ENCODE assay signal across 8 cellular contexts in genomic region chr20:32110173-32110704, GRCh38. TPM values are rescaled to one million over a fixed set of nuclear protein-coding genes. Genes with fewer than 3 reads are reported as not detected.
DNase-seq lines count a peak whose midpoint lies in the region; ATAC-seq, FAIRE-seq and TF ChIP-seq lines count a peak whose summit lies in the region.

No MANE protein-coding gene starts in this region.

- H4K5ac ChIP-seq in H9 (ENCODE audit: insufficient read length, low read depth, low read length) = no peak overlapping the region

- H3T11ph ChIP-seq in H9 (ENCODE audit: low read length) = no peak overlapping the region

- TF ChIP-seq EP300 in A549 (IDR thresholded peaks at IDR 0.05) = no peak

- peak overlapping the region; percentile 100 for H3K27ac Mint-ChIP-seq in H9
- H3K27ac Mint-ChIP-seq in activated T-helper 1 cell treated with anti-CD3 and anti-CD28 coated beads, Interleukin-12 subunit alpha, Interleukin-12 subunit beta, Interleukin-2, Interleukin-4 antibody, amounts not matched to agents 30 ng/mL and 10 ng/mL and 1 ng/mL, durations not matched to agents 14 hours and 24 hours and 36 hours = peak overlapping the region; percentile 99

- no peak overlapping the region for H3K4ac ChIP-seq in H9 (ENCODE audit: low read depth, low read length)

- no peak overlapping the region for H4K91ac ChIP-seq in H9 (ENCODE audit: insufficient read length, low read depth, low read length)

- peak overlapping the region; percentile 99 for H3K4me3 Mint-ChIP-seq in H9
- H3K4me3 Mint-ChIP-seq in activated T-helper 1 cell treated with anti-CD3 and anti-CD28 coated beads, Interleukin-12 subunit alpha, Interleukin-12 subunit beta, Interleukin-2, Interleukin-4 antibody, amounts not matched to agents 30 ng/mL and 10 ng/mL and 1 ng/mL, durations not matched to agents 14 hours and 24 hours and 36 hours = peak overlapping the region; percentile 92

- H2BK12ac ChIP-seq in H9 (ENCODE audit: insufficient read length, low read depth, low read length) = no peak overlapping the region

- H4K8ac ChIP-seq in H9 (replicated peaks; ENCODE audit: insufficient read length, low read depth, low read length) = no peak overlapping the region

- H3K9ac ChIP-seq in H9 (ENCODE audit: extremely low read depth, insufficient read length, low read length) = peak overlapping the region; percentile 87

- no peak overlapping the region for H2AFZ ChIP-seq in H9 (ENCODE audit: low read length)

- intact Hi-C loops in activated T-helper 1 cell treated with anti-CD3 and anti-CD28 coated beads, Interleukin-12 subunit alpha, Interleukin-12 subunit beta, Interleukin-2, Interleukin-4 antibody, amounts not matched to agents 30 ng/mL and 10 ng/mL and 1 ng/mL, durations not matched to agents 14 hours and 24 hours and 36 hours (cut with micrococcal nuclease) = no loop called here
- intact Hi-C loops in testis (cut with DNase I; ENCODE audit: low total_unique reads) = no loop called here

- FAIRE-seq in A549 (lab: Jason Lieb, UNC) = no peak

- H3K4me1 ChIP-seq in A549 = peaks cover 10% of the 10 kb centered on the region; the same call in 2 of the 3 replicates
- H3K4me1 ChIP-seq in H9 (ENCODE audit: insufficient read depth, low read length) = 0 out of 2 replicates have a peak, but pooled peaks cover 3% of the 10 kb centered on the region
- peaks cover 12% of the 10 kb centered on the region for H3K4me1 ChIP-seq in testis

- H2AK5ac ChIP-seq in H9 (ENCODE audit: insufficient read length, low read length) = no peak overlapping the region

- H3K4me2 ChIP-seq in A549 = peak overlapping the region; percentile 93
- H3K4me2 ChIP-seq in H9 (ENCODE audit: insufficient read depth, insufficient read length, low read length) = peak overlapping the region; percentile 36

- H2BK5ac ChIP-seq in H9 (ENCODE audit: insufficient read length, low read length) = no peak overlapping the region

- H3K23ac ChIP-seq in H9 (ENCODE audit: insufficient read length, low read depth, low read length) = no peak overlapping the region

- H3K9me3 Mint-ChIP-seq in H9 = no peaks in the 10 kb centered on the region
- no peaks in the 10 kb centered on the region for H3K9me3 Mint-ChIP-seq in activated T-helper 1 cell treated with anti-CD3 and anti-CD28 coated beads, Interleukin-12 subunit alpha, Interleukin-12 subunit beta, Interleukin-2, Interleukin-4 antibody, amounts not matched to agents 30 ng/mL and 10 ng/mL and 1 ng/mL, durations not matched to agents 14 hours and 24 hours and 36 hours

- no peaks in the 10 kb centered on the region for H3K27me3 ChIP-seq in H9 (ENCODE audit: insufficient read depth, low read length)
- H3K27me3 ChIP-seq in testis = no peaks in the 10 kb centered on the region

- H3K9me3 ChIP-seq in A549 (no peaks in the 10 kb centered on the region), H9 (ENCODE audit: control insufficient read depth, low read depth, low read length) (no peaks in the 10 kb centered on the region), testis (no peaks in the 10 kb centered on the region)

- H2BK120ac ChIP-seq in H9 (ENCODE audit: low read depth, low read length, poor library complexity, severe bottlenecking) = no peak overlapping the region

- H3K27ac ChIP-seq in A549 (peak overlapping the region; percentile 98 to 99), H9 (ENCODE audit: insufficient read length, low read depth, low read length) (no peak overlapping the region), testis (peak overlapping the region; percentile 96 to 99)

- peaks cover 0 to 10% (median 6%) of the 10 kb centered on the region in 3 experiments; a peak in 5 of 7 replicates for H3K36me3 Mint-ChIP-seq in H9 (ENCODE audit: insufficient read depth in 1 of 3, low read depth in 3 of 3)
- H3K36me3 Mint-ChIP-seq in activated T-helper 1 cell treated with anti-CD3 and anti-CD28 coated beads, Interleukin-12 subunit alpha, Interleukin-12 subunit beta, Interleukin-2, Interleukin-4 antibody, amounts not matched to agents 30 ng/mL and 10 ng/mL and 1 ng/mL, durations not matched to agents 14 hours and 24 hours and 36 hours (ENCODE audit: low read depth) = peaks cover 8% of the 10 kb centered on the region

- ATAC-seq in A549 = no peak
- ATAC-seq in GM18861 (IDR thresholded peaks at IDR 0.05; ENCODE audit: unreplicated experiment) = no peak
- no peak for ATAC-seq in HG03139 (IDR thresholded peaks at IDR 0.05; ENCODE audit: unreplicated experiment)

- WGBS in A549 (ENCODE audit: missing lambda C conversion rate) = 4% methylated on average over 8 of the region's 8 CpGs
- no CpG with 5 or more reads among the region's 8 CpGs for WGBS in H9 (ENCODE audit: extremely low coverage, insufficient read length, low lambda C conversion rate)
- WGBS in testis, 2 donors = 1 to 4% methylated on average over 8 of the region's 8 CpGs

- DNase-seq in A549 (ENCODE audit: low read depth in 1 of 2, low spot score in 1 of 2) (no peak), H9 (no peak), islet precursor cell (peak; percentile 28), testis (no peak), retina (no peak)
- no peak for DNase-seq in activated T-helper 1 cell treated with anti-CD3 and anti-CD28 coated beads, Interleukin-12 subunit alpha, Interleukin-12 subunit beta, Interleukin-2, Interleukin-4 antibody, amounts not matched to agents 30 ng/mL and 10 ng/mL and 1 ng/mL, durations not matched to agents 14 hours and 24 hours and 36 hours (ENCODE audit: low spot score)

- H3K36me3 ChIP-seq in testis (ENCODE audit: low read depth, missing control alignments) = no peaks in the 10 kb centered on the region

- no peak for TF ChIP-seq RAD21 in A549 (conservative IDR thresholded peaks at IDR 0.05 in 1 of 2, IDR thresholded peaks at IDR 0.05 in 1 of 2)

- peaks cover 6% of the 10 kb centered on the region; the same call in 1 of the 2 replicates for H3K79me2 ChIP-seq in H9 (ENCODE audit: insufficient read depth, low read length)

- POLR2A ChIA-PET in A549 (lab: Yijun Ruan, JAX) = interaction anchor here (1.3 kb wide), 1 partner anchor 230 kb away, joined by 3 read pairs; no protein-coding TSS in a partner anchor

- no peak overlapping the region for H3K56ac ChIP-seq in H9 (ENCODE audit: insufficient read length, low read depth, low read length)

- H3K14ac ChIP-seq in H9 (ENCODE audit: insufficient read depth, low read length) = peak overlapping the region; percentile 99; the same call in 1 of the 2 replicates

- H2BK20ac ChIP-seq in H9 (ENCODE audit: low read depth, low read length, poor library complexity, severe bottlenecking) = no peak overlapping the region

- TF ChIP-seq POLR2A in A549 (IDR thresholded peaks at IDR 0.05; ENCODE audit: low read length) (no peak), testis (IDR thresholded peaks at IDR 0.05) (no peak)

- H3K4me1 Mint-ChIP-seq in H9 = peaks cover 13 to 15% of the 10 kb centered on the region in 2 experiments
- peaks cover 35% of the 10 kb centered on the region for H3K4me1 Mint-ChIP-seq in activated T-helper 1 cell treated with anti-CD3 and anti-CD28 coated beads, Interleukin-12 subunit alpha, Interleukin-12 subunit beta, Interleukin-2, Interleukin-4 antibody, amounts not matched to agents 30 ng/mL and 10 ng/mL and 1 ng/mL, durations not matched to agents 14 hours and 24 hours and 36 hours (ENCODE audit: low read depth)

- no peaks in the 10 kb centered on the region for H4K20me1 ChIP-seq in H9 (ENCODE audit: control insufficient read depth, insufficient read depth, insufficient read length)

- CTCF ChIA-PET in A549 (lab: Yijun Ruan, JAX) = interaction anchor here (0.9 to 1.9 kb wide), 4 partner anchors 9 to 31 kb away, joined by 4 to 5 read pairs (median 4); no protein-coding TSS in a partner anchor

- H3K4me3 ChIP-seq in A549 (peak overlapping the region; percentile 78), testis (peak overlapping the region; percentile 90 to 97)

- peaks cover 2% of the 10 kb centered on the region; the same call in 1 of the 2 replicates for H3K27me3 Mint-ChIP-seq in H9 (ENCODE audit: low read depth)
- H3K27me3 Mint-ChIP-seq in activated T-helper 1 cell treated with anti-CD3 and anti-CD28 coated beads, Interleukin-12 subunit alpha, Interleukin-12 subunit beta, Interleukin-2, Interleukin-4 antibody, amounts not matched to agents 30 ng/mL and 10 ng/mL and 1 ng/mL, durations not matched to agents 14 hours and 24 hours and 36 hours (ENCODE audit: insufficient read depth) = peaks cover 2% of the 10 kb centered on the region

- no peaks in the 10 kb centered on the region for H3K79me1 ChIP-seq in H9 (ENCODE audit: insufficient read depth, low read depth, low read length, poor library complexity, severe bottlenecking)

- no peak overlapping the region for H2BK15ac ChIP-seq in H9 (ENCODE audit: low read depth, low read length)

- TF ChIP-seq CTCF in A549 (IDR thresholded peaks at IDR 0.05) = no peak
- TF ChIP-seq CTCF in H9 (conservative IDR thresholded peaks at IDR 0.05) = no peak
- TF ChIP-seq CTCF in testis (IDR thresholded peaks at IDR 0.05) = no peak

- peaks cover 6% of the 10 kb centered on the region for H3K23me2 ChIP-seq in H9 (ENCODE audit: insufficient read length, low read depth, low read length, poor library complexity, severe bottlenecking)

- H3K18ac ChIP-seq in H9 (ENCODE audit: insufficient read length, low read depth, low read length) = peak overlapping the region; percentile 99

RNA-seq across cellular contexts. Expression of gene TM9SF4, which starts 0.7 kb away (rescaled TPM):
- polyA plus RNA-seq in A549 (2011; rRNA removed) = 60.0 and 72.8 TPM in 2 replicates
- polyA plus RNA-seq in A549 (2012; cell fraction: cytosol; rRNA removed) = 33.8 and 40.8 TPM in 2 replicates
- 68.7 and 75.1 TPM in 2 replicates for polyA plus RNA-seq in A549 (2012; cell fraction: nucleus; rRNA removed)
- polyA plus RNA-seq in A549 (2017; fragmentation: RNase III; extraction: RNeasy Plus Mini Kit Qiagen cat#74134 plus additional on column Dnase treatment) = 40.3 to 52.3 TPM (median 51.4 TPM) in 3 replicates
- polyA minus RNA-seq in A549 (2011; rRNA and poly(A)+ RNA removed) = 94.5 and 111 TPM in 2 replicates
- total RNA-seq in H9 (2021) = 59.4 and 62.3 TPM in 2 replicates
- 49.5 and 49.6 TPM in 2 replicates for total RNA-seq in activated T-helper 1 cell treated with anti-CD3 and anti-CD28 coated beads, Interleukin-12 subunit alpha, Interleukin-12 subunit beta, Interleukin-2, Interleukin-4 antibody, amounts not matched to agents 30 ng/mL and 10 ng/mL and 1 ng/mL, durations not matched to agents 14 hours and 24 hours and 36 hours
- 10 to 100 TPM; 54.3 to 55.8 TPM for total RNA-seq in testis
- polyA plus RNA-seq in testis (ENCODE audit: insufficient read depth, low read depth, low replicate concordance) = 53.2 TPM

RNA-seq across cellular contexts. Expression of gene HCK, which starts 58.2 kb away (rescaled TPM):
- polyA plus RNA-seq in A549 (2011; rRNA removed) = 0.06 and 0.07 TPM in 2 replicates
- not detected in 2 replicates for polyA plus RNA-seq in A549 (2012; cell fraction: cytosol; rRNA removed)
- 0.05 TPM in 1 of 2 replicates, not detected in the other for polyA plus RNA-seq in A549 (2012; cell fraction: nucleus; rRNA removed)
- 0.07 TPM in 1 of 3 replicates, not detected in the others for polyA plus RNA-seq in A549 (2017; fragmentation: RNase III; extraction: RNeasy Plus Mini Kit Qiagen cat#74134 plus additional on column Dnase treatment)
- polyA minus RNA-seq in A549 (2011; rRNA and poly(A)+ RNA removed) = 0.15 and 0.25 TPM in 2 replicates
- 1.7 and 1.8 TPM in 2 replicates for total RNA-seq in H9 (2021)
- total RNA-seq in activated T-helper 1 cell treated with anti-CD3 and anti-CD28 coated beads, Interleukin-12 subunit alpha, Interleukin-12 subunit beta, Interleukin-2, Interleukin-4 antibody, amounts not matched to agents 30 ng/mL and 10 ng/mL and 1 ng/mL, durations not matched to agents 14 hours and 24 hours and 36 hours = 0.22 and 0.23 TPM in 2 replicates
- 1 to 10 TPM; 1.3 to 4.5 TPM for total RNA-seq in testis
- 8.9 TPM for polyA plus RNA-seq in testis (ENCODE audit: insufficient read depth, low read depth, low replicate concordance)
